ENCODE assay signal across 12 cellular contexts in genomic region chr2:32688511-32688910, GRCh38.
A peak's percentile ranks its signal among the peaks of the same experiment; 100 is the strongest.
DNase-seq lines count a peak whose midpoint lies in the region; ATAC-seq and TF ChIP-seq lines count a peak whose summit lies in the region.
"Had no signal": no experiment of that assay in that cellular context is flagged by ENCODE, and none has a peak within 500 bp of the region (broad histone marks: within the 10 kb centered on the region; RNA-seq: fewer than 3 reads in every experiment).

No MANE protein-coding gene starts in this region.

- H3K9me3 Mint-ChIP-seq in natural killer cell treated with Interleukin-12 subunit alpha and Interleukin-12 subunit beta and Interleukin-15 and Interleukin-18, amount 100 ng/mL, for 72 hours, result no peaks in the 10 kb centered on the region
- H3K9me3 Mint-ChIP-seq in natural killer cell, result no peaks in the 10 kb centered on the region
- H3K9me3 Mint-ChIP-seq in activated naive CD8-positive, alpha-beta T cell treated with anti-CD3 and anti-CD28 coated beads, Interleukin-2, amount 50 U/mL, for 24 hours, result no peaks in the 10 kb centered on the region
- H3K9me3 Mint-ChIP-seq: neural crest cell had no signal

- TF ChIP-seq POLR2A in lower leg skin (IDR thresholded peaks at IDR 0.05), result no peak

- no peak for DNase-seq in natural killer cell treated with Interleukin-12 subunit alpha and Interleukin-12 subunit beta and Interleukin-15 and Interleukin-18, amount 100 ng/mL, for 72 hours (ENCODE audit: low spot score)
- DNase-seq in natural killer cell (no peak), HuH-7.5 (ENCODE audit: low spot score) (no peak), NCI-H526 (lab: John Stamatoyannopoulos, UW) (no peak), NCI-H524 treated with DMSO at 0.1 percent for 48 hours (lab: John Stamatoyannopoulos, UW) (no peak), lower leg skin (ENCODE audit: low spot score in 2 of 2) (no peak)
- no peak for DNase-seq in activated naive CD8-positive, alpha-beta T cell treated with anti-CD3 and anti-CD28 coated beads, Interleukin-2, amount 50 U/mL, for 24 hours
- DNase-seq: NCI-H1105 treated with DMSO at 0.1 percent for 48 hours had no signal

- peak; percentile 80 to 84 for ATAC-seq in natural killer cell treated with Interleukin-12 subunit alpha and Interleukin-12 subunit beta and Interleukin-15 and Interleukin-18, amount 100 ng/mL, for 72 hours
- ATAC-seq in natural killer cell (no peak), HG03342 (IDR thresholded peaks at IDR 0.05; ENCODE audit: unreplicated experiment) (peak; percentile 93)
- peak; percentile 96 for ATAC-seq in activated naive CD8-positive, alpha-beta T cell treated with anti-CD3 and anti-CD28 coated beads, Interleukin-2, amount 50 U/mL, for 24 hours

- TF ChIP-seq CTCF in natural killer cell (IDR thresholded peaks at IDR 0.05) (no peak), lower leg skin (IDR thresholded peaks at IDR 0.05) (no peak)

- no peak overlapping the region for H3K4me3 ChIP-seq in lower leg skin (ENCODE audit: low read depth, poor library complexity, severe bottlenecking)

- H3K4me1 Mint-ChIP-seq in natural killer cell treated with Interleukin-12 subunit alpha and Interleukin-12 subunit beta and Interleukin-15 and Interleukin-18, amount 100 ng/mL, for 72 hours (ENCODE audit: low read depth in 2 of 2), result peaks cover 7 to 16% of the 10 kb centered on the region in 2 donors
- peaks cover 5% of the 10 kb centered on the region in 2 donors for H3K4me1 Mint-ChIP-seq in natural killer cell
- peaks cover 12% of the 10 kb centered on the region for H3K4me1 Mint-ChIP-seq in activated naive CD8-positive, alpha-beta T cell treated with anti-CD3 and anti-CD28 coated beads, Interleukin-2, amount 50 U/mL, for 24 hours
- H3K4me1 Mint-ChIP-seq: B cell, neural crest cell had no signal

- H3K4me3 Mint-ChIP-seq in natural killer cell treated with Interleukin-12 subunit alpha and Interleukin-12 subunit beta and Interleukin-15 and Interleukin-18, amount 100 ng/mL, for 72 hours, result no peak overlapping the region
- H3K4me3 Mint-ChIP-seq in natural killer cell, result no peak overlapping the region
- no peak overlapping the region for H3K4me3 Mint-ChIP-seq in activated naive CD8-positive, alpha-beta T cell treated with anti-CD3 and anti-CD28 coated beads, Interleukin-2, amount 50 U/mL, for 24 hours
- H3K4me3 Mint-ChIP-seq: activated naive CD8-positive, alpha-beta T cell; B cell; neural crest cell had no signal

- no peaks in the 10 kb centered on the region for H3K36me3 Mint-ChIP-seq in natural killer cell treated with Interleukin-12 subunit alpha and Interleukin-12 subunit beta and Interleukin-15 and Interleukin-18, amount 100 ng/mL, for 72 hours
- no peaks in the 10 kb centered on the region for H3K36me3 Mint-ChIP-seq in natural killer cell
- peaks cover 14% of the 10 kb centered on the region for H3K36me3 Mint-ChIP-seq in activated naive CD8-positive, alpha-beta T cell treated with anti-CD3 and anti-CD28 coated beads, Interleukin-2, amount 50 U/mL, for 24 hours (ENCODE audit: low read depth)

- no peaks in the 10 kb centered on the region for H3K27me3 Mint-ChIP-seq in natural killer cell treated with Interleukin-12 subunit alpha and Interleukin-12 subunit beta and Interleukin-15 and Interleukin-18, amount 100 ng/mL, for 72 hours
- H3K27me3 Mint-ChIP-seq in natural killer cell (ENCODE audit: low read depth in 2 of 2), result no peaks in the 10 kb centered on the region
- no peaks in the 10 kb centered on the region for H3K27me3 Mint-ChIP-seq in activated naive CD8-positive, alpha-beta T cell treated with anti-CD3 and anti-CD28 coated beads, Interleukin-2, amount 50 U/mL, for 24 hours
- H3K27me3 Mint-ChIP-seq: activated naive CD8-positive, alpha-beta T cell; B cell had no signal

- 63 to 89% methylated on average over 1 of the region's 1 CpG for WGBS in lower leg skin, 2 donors

- intact Hi-C loops in natural killer cell (cut with micrococcal nuclease) (no loop called here), lower leg skin (cut with DNase I; ENCODE audit: low total_unique reads) (no loop called here)

- no peak overlapping the region for H3K27ac Mint-ChIP-seq in natural killer cell treated with Interleukin-12 subunit alpha and Interleukin-12 subunit beta and Interleukin-15 and Interleukin-18, amount 100 ng/mL, for 72 hours
- no peak overlapping the region for H3K27ac Mint-ChIP-seq in natural killer cell
- no peak overlapping the region for H3K27ac Mint-ChIP-seq in activated naive CD8-positive, alpha-beta T cell treated with anti-CD3 and anti-CD28 coated beads, Interleukin-2, amount 50 U/mL, for 24 hours
- H3K27ac Mint-ChIP-seq: activated naive CD8-positive, alpha-beta T cell; B cell had no signal

Comparison
In these comparisons a context has a peak if more than half of its experiments do, and no peak if none do; other contexts are left out.
1. ATAC-seq: peak in natural killer cell treated with Interleukin-12 subunit alpha and Interleukin-12 subunit beta and Interleukin-15 and Interleukin-18, amount 100 ng/mL, for 72 hours (2 of 2), HG03342 (single experiment) and activated naive CD8-positive, alpha-beta T cell treated with anti-CD3 and anti-CD28 coated beads, Interleukin-2, amount 50 U/mL, for 24 hours (single experiment); none in natural killer cell (0 of 3).